ENCODE assay signal across 13 cellular contexts in genomic region chr2:227534714-227535113, GRCh38.
DNase-seq lines count a peak whose midpoint lies in the region; ATAC-seq lines count a peak whose summit lies in the region.
"Had no signal": no experiment of that assay in that cellular context is flagged by ENCODE, and none has a peak within 500 bp of the region (broad histone marks: within the 10 kb centered on the region; RNA-seq: fewer than 3 reads in every experiment).

No MANE protein-coding gene starts in this region.

- ATAC-seq in activated naive CD8-positive, alpha-beta T cell treated with anti-CD3 and anti-CD28 coated beads, Interleukin-2, amount 50 U/mL, for 24 hours, result no peak
- ATAC-seq in GM21786 (IDR thresholded peaks at IDR 0.05; ENCODE audit: unreplicated experiment), result peak; percentile 93
- peak; percentile 63 for ATAC-seq in HG03175 (IDR thresholded peaks at IDR 0.05; ENCODE audit: unreplicated experiment)

- H3K27ac Mint-ChIP-seq in activated naive CD8-positive, alpha-beta T cell treated with anti-CD3 and anti-CD28 coated beads, Interleukin-2, amount 50 U/mL, for 24 hours, result peak overlapping the region; percentile 49
- no peak overlapping the region for H3K27ac Mint-ChIP-seq in activated naive CD8-positive, alpha-beta T cell treated with anti-CD3 and anti-CD28 coated beads for 36 hours
- H3K27ac Mint-ChIP-seq in activated T-helper 2 cell treated with anti-CD3 and anti-CD28 coated beads, Interferon-gamma antibody, Interleukin-2, Interleukin-4, amounts not matched to agents 10 μg/mL and 5 μg/mL and 100 μg/mL, durations not matched to agents 14 hours and 24 hours and 36 hours, result no peak overlapping the region

- H3K36me3 Mint-ChIP-seq in activated naive CD8-positive, alpha-beta T cell treated with anti-CD3 and anti-CD28 coated beads, Interleukin-2, amount 50 U/mL, for 24 hours (ENCODE audit: low read depth), result peaks cover 73% of the 10 kb centered on the region
- H3K36me3 Mint-ChIP-seq in activated naive CD8-positive, alpha-beta T cell treated with anti-CD3 and anti-CD28 coated beads for 36 hours, result peaks cover 50% of the 10 kb centered on the region
- H3K36me3 Mint-ChIP-seq in activated T-helper 2 cell treated with anti-CD3 and anti-CD28 coated beads, Interferon-gamma antibody, Interleukin-2, Interleukin-4, amounts not matched to agents 10 μg/mL and 5 μg/mL and 100 μg/mL, durations not matched to agents 14 hours and 24 hours and 36 hours (ENCODE audit: low read depth), result peaks cover 63% of the 10 kb centered on the region

- H3K9me3 Mint-ChIP-seq in activated naive CD8-positive, alpha-beta T cell treated with anti-CD3 and anti-CD28 coated beads, Interleukin-2, amount 50 U/mL, for 24 hours, result no peaks in the 10 kb centered on the region
- no peaks in the 10 kb centered on the region for H3K9me3 Mint-ChIP-seq in activated naive CD8-positive, alpha-beta T cell treated with anti-CD3 and anti-CD28 coated beads for 36 hours
- H3K9me3 Mint-ChIP-seq in activated T-helper 2 cell treated with anti-CD3 and anti-CD28 coated beads, Interferon-gamma antibody, Interleukin-2, Interleukin-4, amounts not matched to agents 10 μg/mL and 5 μg/mL and 100 μg/mL, durations not matched to agents 14 hours and 24 hours and 36 hours, result peaks cover 3% of the 10 kb centered on the region

- no peak for DNase-seq in activated naive CD8-positive, alpha-beta T cell treated with anti-CD3 and anti-CD28 coated beads, Interleukin-2, amount 50 U/mL, for 24 hours
- no peak for DNase-seq in activated naive CD8-positive, alpha-beta T cell treated with anti-CD3 and anti-CD28 coated beads for 36 hours
- no peak for DNase-seq in COLO668 (lab: John Stamatoyannopoulos, UW; ENCODE audit: unreplicated experiment)
- DNase-seq in NCI-H524 treated with DMSO at 0.1 percent for 48 hours (lab: John Stamatoyannopoulos, UW), result no peak
- DNase-seq in SIG-M5 (lab: John Stamatoyannopoulos, UW), result no peak
- DNase-seq in activated T-helper 2 cell treated with anti-CD3 and anti-CD28 coated beads, Interferon-gamma antibody, Interleukin-2, Interleukin-4, amounts not matched to agents 10 μg/mL and 5 μg/mL and 100 μg/mL, durations not matched to agents 14 hours and 24 hours and 36 hours (ENCODE audit: low spot score), result no peak
- DNase-seq: DMS79; effector CD4-positive, alpha-beta T cell; left ventricle myocardium inferior; NCI-H1436 treated with DMSO at 0.1 percent for 48 hours; occipital lobe had no signal

- intact Hi-C loops in activated T-helper 2 cell treated with anti-CD3 and anti-CD28 coated beads, Interferon-gamma antibody, Interleukin-2, Interleukin-4, amounts not matched to agents 10 μg/mL and 5 μg/mL and 100 μg/mL, durations not matched to agents 14 hours and 24 hours and 36 hours (cut with micrococcal nuclease), result no loop called here

- peaks cover 4% of the 10 kb centered on the region for H3K4me1 Mint-ChIP-seq in activated naive CD8-positive, alpha-beta T cell treated with anti-CD3 and anti-CD28 coated beads, Interleukin-2, amount 50 U/mL, for 24 hours
- H3K4me1 Mint-ChIP-seq in activated naive CD8-positive, alpha-beta T cell treated with anti-CD3 and anti-CD28 coated beads for 36 hours, result peaks cover 12% of the 10 kb centered on the region
- H3K4me1 Mint-ChIP-seq in activated T-helper 2 cell treated with anti-CD3 and anti-CD28 coated beads, Interferon-gamma antibody, Interleukin-2, Interleukin-4, amounts not matched to agents 10 μg/mL and 5 μg/mL and 100 μg/mL, durations not matched to agents 14 hours and 24 hours and 36 hours (ENCODE audit: low read depth), result peaks cover 2% of the 10 kb centered on the region

- H3K27me3 Mint-ChIP-seq in activated naive CD8-positive, alpha-beta T cell treated with anti-CD3 and anti-CD28 coated beads, Interleukin-2, amount 50 U/mL, for 24 hours, result no peaks in the 10 kb centered on the region
- no peaks in the 10 kb centered on the region for H3K27me3 Mint-ChIP-seq in activated naive CD8-positive, alpha-beta T cell treated with anti-CD3 and anti-CD28 coated beads for 36 hours
- H3K27me3 Mint-ChIP-seq in activated T-helper 2 cell treated with anti-CD3 and anti-CD28 coated beads, Interferon-gamma antibody, Interleukin-2, Interleukin-4, amounts not matched to agents 10 μg/mL and 5 μg/mL and 100 μg/mL, durations not matched to agents 14 hours and 24 hours and 36 hours (ENCODE audit: low read depth), result no peaks in the 10 kb centered on the region

- H3K4me3 Mint-ChIP-seq in activated naive CD8-positive, alpha-beta T cell treated with anti-CD3 and anti-CD28 coated beads, Interleukin-2, amount 50 U/mL, for 24 hours, result no peak overlapping the region
- no peak overlapping the region for H3K4me3 Mint-ChIP-seq in activated naive CD8-positive, alpha-beta T cell treated with anti-CD3 and anti-CD28 coated beads for 36 hours
- no peak overlapping the region for H3K4me3 Mint-ChIP-seq in activated T-helper 2 cell treated with anti-CD3 and anti-CD28 coated beads, Interferon-gamma antibody, Interleukin-2, Interleukin-4, amounts not matched to agents 10 μg/mL and 5 μg/mL and 100 μg/mL, durations not matched to agents 14 hours and 24 hours and 36 hours (ENCODE audit: low read depth)
